32 cellular contexts compared by ENCODE assay signal in genomic region chr1:237029850-237030535, GRCh38. TPM values are rescaled to one million over a fixed set of nuclear protein-coding genes. Genes with fewer than 3 reads are reported as not detected.
"Had no signal": no experiment of that assay in that cellular context is flagged by ENCODE, and none has a peak within 500 bp of the region (broad histone marks: within the 10 kb centered on the region; RNA-seq: fewer than 3 reads in every experiment).

No MANE protein-coding gene starts in this region.

- H3K9me3 ChIP-seq: gastrocnemius medialis, mucosa of descending colon, suprapubic skin, thyroid gland, upper lobe of left lung had no signal

- H3K36me3 Mint-ChIP-seq: memory B cell, neural progenitor cell had no signal

- DNase-seq: cortex of kidney; dorsolateral prefrontal cortex; effector CD4-positive, alpha-beta T cell; foreskin fibroblast; gastrocnemius medialis; head of caudate nucleus; mucosa of descending colon; naive B cell; stimulated activated CD4-positive, alpha-beta T cell treated with anti-CD3 and anti-CD28 coated beads, Interleukin-12 subunit alpha, Interleukin-12 subunit beta, amount 100 ng/mL, for 4 hours; stimulated activated CD4-positive, alpha-beta T cell treated with anti-CD3 and anti-CD28 coated beads, Interleukin-1b, Interleukin-23, amount 100 ng/mL, for 48 hours; stimulated activated CD4-positive, alpha-beta T cell treated with anti-CD3 and anti-CD28 coated beads, Interleukin-4, amount 100 ng/mL, for 1 hour; stimulated activated CD8-positive, alpha-beta memory T cell treated with anti-CD3 and anti-CD28 coated beads, Interleukin-4, amount 100 ng/mL, for 48 hours; stimulated activated naive CD4-positive, alpha-beta T cell; stimulated activated naive CD8-positive, alpha-beta T cell treated with anti-CD3 and anti-CD28 coated beads, Interleukin-15, amount 100 ng/mL, for 72 hours; thyroid gland; upper lobe of left lung had no signal

- H3K4me1 ChIP-seq: gastrocnemius medialis, parathyroid adenoma, suprapubic skin, thyroid gland had no signal

- H3K9ac ChIP-seq: neural progenitor cell, parathyroid adenoma had no signal

- H3K79me2 ChIP-seq: parathyroid adenoma had no signal

- H3K27ac Mint-ChIP-seq: memory B cell; mesothelial cell of epicardium; naive B cell; natural killer cell treated with Interleukin-12 subunit alpha and Interleukin-12 subunit beta and Interleukin-15 and Interleukin-18, amount 100 ng/mL, for 72 hours; neural progenitor cell; progenitor cell of endocrine pancreas had no signal

- H3K27me3 ChIP-seq: suprapubic skin, thyroid gland, upper lobe of left lung had no signal

- H3K27ac ChIP-seq: dorsolateral prefrontal cortex, gastrocnemius medialis, neural progenitor cell, parathyroid adenoma, suprapubic skin, thyroid gland, upper lobe of left lung had no signal

- H3K36me3 ChIP-seq: gastrocnemius medialis, neural progenitor cell, suprapubic skin, thyroid gland, upper lobe of left lung had no signal

- FAIRE-seq: keratinocyte, urothelium cell line had no signal

- ATAC-seq: gastrocnemius medialis; mucosa of descending colon; natural killer cell treated with Interleukin-12 subunit alpha and Interleukin-12 subunit beta and Interleukin-15 and Interleukin-18, amount 100 ng/mL, for 72 hours; sciatic nerve; stimulated activated naive CD8-positive, alpha-beta T cell treated with anti-CD3 and anti-CD28 coated beads, Interleukin-15, amount 100 ng/mL, for 72 hours had no signal

- H3K4me1 Mint-ChIP-seq: memory B cell; naive B cell; stimulated activated naive CD8-positive, alpha-beta T cell treated with anti-CD3 and anti-CD28 coated beads, Interleukin-15, amount 100 ng/mL, for 72 hours had no signal

- H3K4me3 ChIP-seq: dorsolateral prefrontal cortex, gastrocnemius medialis, lung, mucosa of descending colon, neural progenitor cell, smooth muscle cell, suprapubic skin, thyroid gland, upper lobe of left lung had no signal

- H3K4me2 ChIP-seq: neural progenitor cell, smooth muscle cell had no signal

- H3K4me3 Mint-ChIP-seq: memory B cell; mesothelial cell of epicardium; naive B cell; natural killer cell treated with Interleukin-12 subunit alpha and Interleukin-12 subunit beta and Interleukin-15 and Interleukin-18, amount 100 ng/mL, for 72 hours; neural progenitor cell; stimulated activated naive CD8-positive, alpha-beta T cell treated with anti-CD3 and anti-CD28 coated beads, Interleukin-15, amount 100 ng/mL, for 72 hours had no signal

- H2AFZ ChIP-seq: neural progenitor cell, parathyroid adenoma had no signal

RNA-seq across cellular contexts. Expression of gene RYR2, which starts 12.0 kb away (rescaled TPM):
- total RNA-seq: glomerular endothelial cell, osteoblast had no signal
- polyA plus RNA-seq: smooth muscle cell had no signal

RNA-seq across cellular contexts. Expression of gene MT1HL1, which starts 25.8 kb away (rescaled TPM):
- total RNA-seq: dorsolateral prefrontal cortex; gastrocnemius medialis; glomerular endothelial cell; liver; lung; mesothelial cell of epicardium; mucosa of descending colon; natural killer cell treated with Interleukin-12 subunit alpha and Interleukin-12 subunit beta and Interleukin-15 and Interleukin-18, amount 100 ng/mL, for 72 hours; osteoblast; progenitor cell of endocrine pancreas; sciatic nerve; smooth muscle cell; suprapubic skin; thyroid gland; upper lobe of left lung had no signal
- polyA plus RNA-seq: esophagus, keratinocyte, lung, smooth muscle cell had no signal
